28 cellular contexts compared by ENCODE assay signal in the genomic region with DNA sequence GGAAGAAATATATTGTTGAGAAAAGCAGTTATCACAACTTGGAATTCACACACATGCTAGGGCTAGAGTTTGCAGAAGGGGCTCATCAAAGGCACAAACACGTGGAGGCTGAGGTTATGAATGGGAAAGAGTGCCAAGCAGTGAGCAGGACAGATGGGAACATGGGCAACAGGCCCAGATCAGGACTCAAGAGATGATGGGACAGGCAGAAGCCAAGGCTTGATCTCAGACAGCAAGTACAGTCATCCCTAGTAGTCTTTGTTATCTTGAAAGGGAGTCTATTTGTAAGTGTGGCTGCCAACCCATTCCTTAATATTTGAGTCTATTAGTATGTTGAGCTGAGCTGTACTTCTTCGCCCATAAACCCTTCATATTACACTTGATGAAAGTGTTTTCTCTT. TPM values are rescaled to one million over a fixed set of nuclear protein-coding genes. Genes with fewer than 3 reads are reported as not detected.
A peak's percentile ranks its signal among the peaks of the same experiment; 100 is the strongest.
DNase-seq lines count a peak whose midpoint lies in the region; ATAC-seq and TF ChIP-seq lines count a peak whose summit lies in the region.
"Had no signal": no experiment of that assay in that cellular context is flagged by ENCODE, and none has a peak within 500 bp of the region (broad histone marks: within the 10 kb centered on the region; RNA-seq: fewer than 3 reads in every experiment).

No MANE protein-coding gene starts in this region.

- DNase-seq in Right ventricle myocardium superior (no peak), right cardiac atrium (no peak), NCI-H446 (lab: John Stamatoyannopoulos, UW) (peak; percentile 81 to 91), fibroblast of the aortic adventitia (ENCODE audit: low read depth) (peak; percentile 8), pons (ENCODE audit: low spot score) (peak; percentile 20), hypothalamus (lab: John Stamatoyannopoulos, UW) (no peak), SW 1271 (lab: John Stamatoyannopoulos, UW) (no peak)
- DNase-seq: 8988T; ACHN; CD4-positive, alpha-beta T cell; GDM1; GOT3; HFFc6; KBM-7; MG63; NCI-H1105 treated with DMSO at 0.1 percent for 48 hours; NCI-H2081 treated with DMSO at 0.1 percent for 48 hours; NCI-H2171; NCI-H345; NCI-H524 treated with DMSO at 0.1 percent for 48 hours; NCI-H82; NK-92 treated with Interleukin-12 subunit alpha and Interleukin-12 subunit beta, amount 100 ng/mL, for 24 hours; SHP77 treated with DMSO at 0.1 percent for 48 hours had no signal

- TF ChIP-seq CTCF in fibroblast of the aortic adventitia (IDR thresholded peaks at IDR 0.05; ENCODE audit: insufficient read depth, low read length): no peak

- H3K4me1 ChIP-seq in right cardiac atrium (ENCODE audit: control insufficient read depth, insufficient read depth, low read length): peaks cover 2% of the 10 kb centered on the region
- H3K4me1 ChIP-seq: BLaER1, HAP-1 had no signal

- H3K27ac ChIP-seq in right cardiac atrium (ENCODE audit: low read length): no peak overlapping the region
- H3K27ac ChIP-seq: BLaER1, PC-9 had no signal

- H3K9me3 ChIP-seq in right cardiac atrium (ENCODE audit: control insufficient read depth, low read length): no peaks in the 10 kb centered on the region
- H3K9me3 ChIP-seq: BLaER1, HAP-1, MG63 had no signal

- WGBS in right cardiac atrium: 53% methylated on average over 2 of the region's 2 CpGs

- no peak overlapping the region for H3K4me3 ChIP-seq in right cardiac atrium (ENCODE audit: low read length)
- no peak overlapping the region for H3K4me3 ChIP-seq in fibroblast of the aortic adventitia (ENCODE audit: low read depth, low read length)
- H3K4me3 ChIP-seq: BLaER1, GM12878, HAP-1, MG63, PC-9 had no signal

- intact Hi-C loops in Right ventricle myocardium superior (cut with DNase I) (no loop called here), right cardiac atrium (cut with DNase I) (no loop called here)

- H3K27me3 ChIP-seq in right cardiac atrium (ENCODE audit: control insufficient read depth, insufficient read depth): no peaks in the 10 kb centered on the region
- H3K27me3 ChIP-seq: BLaER1, MG63 had no signal

- ATAC-seq in Right ventricle myocardium superior (ENCODE audit: poor library complexity) (peak; percentile 56), right cardiac atrium (no peak), GM19455 (IDR thresholded peaks at IDR 0.05; ENCODE audit: unreplicated experiment) (no peak)
- ATAC-seq: GM12878 had no signal

RNA-seq across cellular contexts. Expression of a gene that starts 22.2 kb away (rescaled TPM):
- total RNA-seq in Right ventricle myocardium superior (18.5 TPM), right cardiac atrium (10 to 100 TPM; 23.5 to 27.8 (median 26.8) TPM), fibroblast of the aortic adventitia (ENCODE audit: low replicate concordance) (22.4 and 31.7 TPM in 2 replicates)
- 9.9 TPM for polyA plus RNA-seq in right cardiac atrium

Comparison
In these comparisons a context has a peak if more than half of its experiments do, and no peak if none do; other contexts are left out.
1. DNase-seq: peak in NCI-H446 (2 of 2), fibroblast of the aortic adventitia (single experiment) and pons (single experiment); none in Right ventricle myocardium superior (single experiment), right cardiac atrium (0 of 3), hypothalamus (0 of 51) and SW 1271 (0 of 2).